ENCODE assay signal across 7 cellular contexts in the genomic region with DNA sequence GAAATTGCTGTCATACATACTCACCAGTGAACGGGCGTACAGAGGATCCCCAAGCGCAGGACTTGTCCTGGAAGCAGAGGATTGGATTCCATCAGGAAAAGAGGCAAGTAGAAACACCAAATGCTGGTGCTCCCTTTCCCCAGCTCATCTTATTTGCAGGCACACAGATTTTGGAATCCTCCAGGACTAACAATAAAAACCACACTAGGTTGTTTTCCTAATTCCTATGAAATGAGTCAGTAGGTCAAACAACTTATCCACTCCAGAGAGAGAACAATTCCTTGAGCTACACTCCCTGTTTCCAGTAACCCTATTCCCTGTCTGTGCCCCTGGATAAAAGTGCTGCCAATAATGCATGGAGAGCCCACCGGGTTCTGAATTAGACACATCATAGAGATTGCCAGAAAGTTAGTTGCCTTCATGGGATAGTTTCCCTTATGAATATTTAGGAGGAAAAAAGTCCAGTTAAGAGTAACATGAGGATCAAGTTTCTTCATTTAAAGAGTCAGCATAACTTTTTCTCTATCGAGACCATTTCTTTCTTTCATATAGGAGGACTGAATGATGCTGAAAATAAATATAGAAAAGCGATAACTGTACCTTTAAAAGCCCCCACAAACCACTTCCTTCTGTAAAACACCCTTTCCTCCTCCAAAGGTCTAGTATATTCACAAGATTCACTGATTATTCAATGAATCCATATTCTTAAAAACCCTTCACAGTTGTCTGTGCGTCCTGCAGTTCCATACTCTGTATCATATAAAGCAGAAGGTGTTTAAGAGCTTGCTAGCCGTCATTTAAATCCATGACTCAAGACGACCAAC.
A peak's percentile ranks its signal among the peaks of the same experiment; 100 is the strongest.
DNase-seq lines count a peak whose midpoint lies in the region; ATAC-seq, FAIRE-seq and TF ChIP-seq lines count a peak whose summit lies in the region.

No MANE protein-coding gene starts in this region.

- no peak for TF ChIP-seq RAD21 in HepG2 (CRISPR knock-in tag; IDR thresholded peaks at IDR 0.05)

- POLR2A ChIA-PET in HepG2 (lab: Yijun Ruan, JAX), result interaction anchor here (1.1 to 2.9 kb wide), 8 partner anchors 13 to 145 kb away, joined by 3 to 7 read pairs (median 4); no protein-coding TSS in a partner anchor

- H3K4me3 ChIP-seq in HepG2 (replicated peaks in 1 of 3; ENCODE audit: insufficient read depth in 1 of 3, low read depth in 2 of 3, low read length in 3 of 3) (peak overlapping the region; percentile 54 to 72 (median 67)), tibial nerve (peak overlapping the region; percentile 45 to 55 (median 50))

- TF ChIP-seq CTCF in HepG2 (CRISPR knock-in tag; IDR thresholded peaks at IDR 0.05) (no peak), tibial nerve (IDR thresholded peaks at IDR 0.05) (no peak)

- H3K4me2 ChIP-seq in HepG2 (ENCODE audit: low read depth, low read length), result peak overlapping the region; percentile 84

- in situ Hi-C loops in HepG2 (cut with HindIII; ENCODE audit: extremely low pct_ligation_motif_present, low pct_unique_long_range_greater_than_20kb), result no loop called here

- BruUV-seq in HepG2 (replicated peaks; lab: Mats Ljungman, UMichigan), result no TSS peak

- H3K9me3 ChIP-seq in HepG2 (ENCODE audit: low read length) (no peaks in the 10 kb centered on the region), tibial nerve (no peaks in the 10 kb centered on the region)

- H3K79me2 ChIP-seq in HepG2 (ENCODE audit: insufficient read depth, low read length), result peaks cover 96% of the 10 kb centered on the region

- CTCF ChIA-PET in HepG2 (lab: Yijun Ruan, JAX; ENCODE audit: low intra/inter-chr PET ratio, low total read pairs), result interaction anchor here (1.0 kb wide), 1 partner anchor 16 kb away, joined by 3 read pairs; no protein-coding TSS in a partner anchor

- TF ChIP-seq POLR2A in HepG2 (IDR thresholded peaks at IDR 0.05; ENCODE audit: insufficient read depth in 1 of 2, low read depth in 2 of 2, low read length in 2 of 2), result 0 out of 4 replicates have a peak, but pooled peaks of 1 of the 2 experiments have one; percentile 33
- peak in 1 of 2 donors; percentile 23 for TF ChIP-seq POLR2A in tibial nerve (IDR thresholded peaks at IDR 0.05)

- H3K4me1 ChIP-seq in HepG2 (ENCODE audit: insufficient read depth, low read length), result peaks cover 94% of the 10 kb centered on the region
- peaks cover 6 to 89% (median 51%) of the 10 kb centered on the region in 4 donors for H3K4me1 ChIP-seq in tibial nerve

- H2AFZ ChIP-seq in HepG2 (ENCODE audit: low read length), result no peak overlapping the region

- TF ChIP-seq EP300 in HepG2 (IDR thresholded peaks at IDR 0.05; ENCODE audit: low read depth in 2 of 2, low read length in 2 of 2) (peak in 1 of 2 experiments; percentile 52; a peak in 1 of 4 replicates), HepG2 (CRISPR knock-in tag; IDR thresholded peaks at IDR 0.05; ENCODE audit: borderline replicate concordance) (no peak), tibial nerve (IDR thresholded peaks at IDR 0.05) (peak in 1 of 2 donors; percentile 69)

- 8% methylated on average over 9 of the region's 9 CpGs for WGBS in HepG2 (ENCODE audit: low lambda C conversion rate)
- 17 to 18% methylated on average over 9 of the region's 9 CpGs for WGBS in tibial nerve, 2 donors

- ATAC-seq in GM18907 (IDR thresholded peaks at IDR 0.05; ENCODE audit: unreplicated experiment) (peak; percentile 2), HG03571 (IDR thresholded peaks at IDR 0.05; ENCODE audit: unreplicated experiment) (peak; percentile 5), HepG2 (no peak)

- intact Hi-C loops in HepG2 (cut with micrococcal nuclease; ENCODE audit: unreplicated experiment), result loop anchor here (2.0 kb wide), 1 partner anchor 15 kb away; no protein-coding TSS in a partner anchor

- peak overlapping the region; percentile 83 for H3K27ac ChIP-seq in angular gyrus (ENCODE audit: low read depth, low read length)
- peak overlapping the region; percentile 94 for H3K27ac ChIP-seq in HepG2 (ENCODE audit: extremely low read length, insufficient read depth, low read length)
- H3K27ac ChIP-seq in tibial nerve, result peak overlapping the region; percentile 86 to 94 (median 93)

- no peaks in the 10 kb centered on the region for H4K20me1 ChIP-seq in HepG2 (ENCODE audit: insufficient read depth, low read length)

- FAIRE-seq in HepG2 (lab: Jason Lieb, UNC), result no peak

- peak overlapping the region; percentile 76 for H3K9ac ChIP-seq in HepG2 (ENCODE audit: insufficient read depth, low read depth, low read length)

- DNase-seq in HepG2 (ENCODE audit: low spot score), result peak; percentile 69
- DNase-seq in tibial nerve (ENCODE audit: low spot score in 2 of 2), result no peak
- DNase-seq in superior temporal gyrus (ENCODE audit: extremely low spot score), result no peak
- DNase-seq in OCI-M2 (lab: John Stamatoyannopoulos, UW; ENCODE audit: unreplicated experiment), result no peak

- H3K27me3 ChIP-seq in HepG2 (ENCODE audit: control insufficient read depth in 1 of 2, insufficient read depth in 2 of 2, low read length in 2 of 2), result no peaks in the 10 kb centered on the region
- no peaks in the 10 kb centered on the region for H3K27me3 ChIP-seq in tibial nerve

- H3K36me3 ChIP-seq in HepG2 (replicated peaks in 1 of 2; ENCODE audit: control insufficient read depth in 1 of 2, insufficient read depth in 2 of 2, low read length in 2 of 2) (no peaks in the 10 kb centered on the region; a peak in 2 of 5 replicates), tibial nerve (peaks cover 0 to 31% (median 0%) of the 10 kb centered on the region in 3 donors)

TF ChIP-seq in HepG2, 621 proteins besides CTCF, POLR2A, EP300 and RAD21 (continues in another document):
- no peak for TF ChIP-seq ZEB1 (IDR thresholded peaks at IDR 0.05; ENCODE audit: insufficient replicate concordance, low read depth)
- TF ChIP-seq ZMYM2 (CRISPR knock-in tag; IDR thresholded peaks at IDR 0.05), result no peak
- TF ChIP-seq, protein P1, sequence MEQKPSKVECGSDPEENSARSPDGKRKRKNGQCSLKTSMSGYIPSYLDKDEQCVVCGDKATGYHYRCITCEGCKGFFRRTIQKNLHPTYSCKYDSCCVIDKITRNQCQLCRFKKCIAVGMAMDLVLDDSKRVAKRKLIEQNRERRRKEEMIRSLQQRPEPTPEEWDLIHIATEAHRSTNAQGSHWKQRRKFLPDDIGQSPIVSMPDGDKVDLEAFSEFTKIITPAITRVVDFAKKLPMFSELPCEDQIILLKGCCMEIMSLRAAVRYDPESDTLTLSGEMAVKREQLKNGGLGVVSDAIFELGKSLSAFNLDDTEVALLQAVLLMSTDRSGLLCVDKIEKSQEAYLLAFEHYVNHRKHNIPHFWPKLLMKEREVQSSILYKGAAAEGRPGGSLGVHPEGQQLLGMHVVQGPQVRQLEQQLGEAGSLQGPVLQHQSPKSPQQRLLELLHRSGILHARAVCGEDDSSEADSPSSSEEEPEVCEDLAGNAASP (CRISPR knock-in tag; IDR thresholded peaks at IDR 0.05; ENCODE audit: borderline replicate concordance), result 0 out of 2 replicates have a peak, but pooled peaks have one; percentile 9
- TF ChIP-seq BCL6 (CRISPR knock-in tag; IDR thresholded peaks at IDR 0.05), result peak; percentile 28; the same call in 1 of the 2 replicates
- TF ChIP-seq RBFOX2 (IDR thresholded peaks at IDR 0.05; ENCODE audit: low read depth, low read length), result 0 out of 2 replicates have a peak, but pooled peaks have one; percentile 55
- TF ChIP-seq GATAD2A (CRISPR knock-in tag; IDR thresholded peaks at IDR 0.05), result 0 out of 2 replicates have a peak, but pooled peaks have one; percentile 12
- TF ChIP-seq SOX6 (IDR thresholded peaks at IDR 0.05), result no peak
- peak; percentile 34; the same call in 1 of the 2 replicates for TF ChIP-seq SOX6 (CRISPR knock-in tag; IDR thresholded peaks at IDR 0.05)
- TF ChIP-seq JUNB (CRISPR knock-in tag; IDR thresholded peaks at IDR 0.05; ENCODE audit: borderline replicate concordance), result peak; percentile 57; the same call in 1 of the 2 replicates
- TF ChIP-seq, protein P2, sequence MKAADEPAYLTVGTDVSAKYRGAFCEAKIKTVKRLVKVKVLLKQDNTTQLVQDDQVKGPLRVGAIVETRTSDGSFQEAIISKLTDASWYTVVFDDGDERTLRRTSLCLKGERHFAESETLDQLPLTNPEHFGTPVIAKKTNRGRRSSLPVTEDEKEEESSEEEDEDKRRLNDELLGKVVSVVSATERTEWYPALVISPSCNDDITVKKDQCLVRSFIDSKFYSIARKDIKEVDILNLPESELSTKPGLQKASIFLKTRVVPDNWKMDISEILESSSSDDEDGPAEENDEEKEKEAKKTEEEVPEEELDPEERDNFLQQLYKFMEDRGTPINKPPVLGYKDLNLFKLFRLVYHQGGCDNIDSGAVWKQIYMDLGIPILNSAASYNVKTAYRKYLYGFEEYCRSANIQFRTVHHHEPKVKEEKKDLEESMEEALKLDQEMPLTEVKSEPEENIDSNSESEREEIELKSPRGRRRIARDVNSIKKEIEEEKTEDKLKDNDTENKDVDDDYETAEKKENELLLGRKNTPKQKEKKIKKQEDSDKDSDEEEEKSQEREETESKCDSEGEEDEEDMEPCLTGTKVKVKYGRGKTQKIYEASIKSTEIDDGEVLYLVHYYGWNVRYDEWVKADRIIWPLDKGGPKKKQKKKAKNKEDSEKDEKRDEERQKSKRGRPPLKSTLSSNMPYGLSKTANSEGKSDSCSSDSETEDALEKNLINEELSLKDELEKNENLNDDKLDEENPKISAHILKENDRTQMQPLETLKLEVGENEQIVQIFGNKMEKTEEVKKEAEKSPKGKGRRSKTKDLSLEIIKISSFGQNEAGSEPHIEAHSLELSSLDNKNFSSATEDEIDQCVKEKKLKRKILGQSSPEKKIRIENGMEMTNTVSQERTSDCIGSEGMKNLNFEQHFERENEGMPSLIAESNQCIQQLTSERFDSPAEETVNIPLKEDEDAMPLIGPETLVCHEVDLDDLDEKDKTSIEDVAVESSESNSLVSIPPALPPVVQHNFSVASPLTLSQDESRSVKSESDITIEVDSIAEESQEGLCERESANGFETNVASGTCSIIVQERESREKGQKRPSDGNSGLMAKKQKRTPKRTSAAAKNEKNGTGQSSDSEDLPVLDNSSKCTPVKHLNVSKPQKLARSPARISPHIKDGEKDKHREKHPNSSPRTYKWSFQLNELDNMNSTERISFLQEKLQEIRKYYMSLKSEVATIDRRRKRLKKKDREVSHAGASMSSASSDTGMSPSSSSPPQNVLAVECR (CRISPR knock-in tag; IDR thresholded peaks at IDR 0.05; ENCODE audit: borderline replicate concordance), result no peak
- no peak for TF ChIP-seq ZFP36L1 (CRISPR knock-in tag; IDR thresholded peaks at IDR 0.05)
- TF ChIP-seq NCOA2 (CRISPR knock-in tag; IDR thresholded peaks at IDR 0.05), result peak; percentile 33; the same call in 1 of the 2 replicates
- TF ChIP-seq, protein P3, sequence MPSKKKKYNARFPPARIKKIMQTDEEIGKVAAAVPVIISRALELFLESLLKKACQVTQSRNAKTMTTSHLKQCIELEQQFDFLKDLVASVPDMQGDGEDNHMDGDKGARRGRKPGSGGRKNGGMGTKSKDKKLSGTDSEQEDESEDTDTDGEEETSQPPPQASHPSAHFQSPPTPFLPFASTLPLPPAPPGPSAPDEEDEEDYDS (CRISPR knock-in tag; IDR thresholded peaks at IDR 0.05), result peak; percentile 28; the same call in 1 of the 2 replicates
- no peak for TF ChIP-seq ZMAT3 (CRISPR knock-in tag; conservative IDR thresholded peaks at IDR 0.05)
